8 cellular contexts compared by ENCODE assay signal in the genomic region with DNA sequence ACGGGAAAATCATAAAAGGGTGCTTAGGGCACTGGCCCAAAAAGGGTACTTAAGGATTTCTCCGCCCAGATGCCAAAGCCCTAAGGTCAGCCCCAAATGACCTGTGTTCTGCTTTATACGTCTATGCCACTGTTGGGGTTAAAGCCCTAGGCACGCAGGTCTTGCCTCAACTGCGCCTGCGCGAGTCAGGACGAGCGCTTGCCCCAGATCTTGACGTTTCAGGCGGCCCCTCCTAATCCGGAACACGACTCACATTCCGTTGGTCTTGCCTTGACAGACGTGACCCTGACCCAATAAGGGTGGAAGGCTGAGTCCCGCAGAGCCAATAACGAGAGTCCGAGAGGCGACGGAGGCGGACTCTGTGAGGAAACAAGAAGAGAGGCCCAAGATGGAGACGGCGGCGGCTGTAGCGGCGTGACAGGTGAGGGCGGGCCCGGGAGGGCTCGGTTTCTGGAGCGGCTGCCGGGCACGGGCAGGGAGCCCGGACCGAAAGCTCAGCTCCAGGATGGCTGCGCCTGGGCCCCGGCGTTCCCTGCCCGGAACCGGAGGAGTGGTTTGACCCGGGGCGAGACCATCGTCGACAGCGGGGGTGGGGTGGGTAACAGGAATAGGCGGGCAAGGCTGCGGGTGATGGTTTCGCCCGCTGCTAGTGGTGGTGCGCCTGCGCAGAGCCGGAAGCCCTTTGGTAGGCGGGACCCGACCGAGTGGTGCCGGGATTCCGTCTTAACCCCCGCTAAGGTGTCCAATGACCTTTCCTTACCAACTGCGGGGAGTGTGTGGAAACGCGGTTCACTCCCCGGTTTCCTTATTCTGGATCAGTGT. TPM values are rescaled to one million over a fixed set of nuclear protein-coding genes. Genes with fewer than 3 reads are reported as not detected.
DNase-seq lines count a peak whose midpoint lies in the region; ATAC-seq and TF ChIP-seq lines count a peak whose summit lies in the region.

Gene ARAF (plus strand): TSS at position 375 of the 822 bp plus-strand sequence. CDS start 1,763 bp downstream, outside the sequence.

- no peaks in the 10 kb centered on the region for H3K4me1 ChIP-seq in foreskin keratinocyte
- H3K4me1 ChIP-seq in neuron (ENCODE audit: insufficient read depth, low read length) = peaks cover 11% of the 10 kb centered on the region
- peaks cover 3 to 28% (median 12%) of the 10 kb centered on the region in 5 donors for H3K4me1 ChIP-seq in subcutaneous abdominal adipose tissue (ENCODE audit: control insufficient read depth in 5 of 5, insufficient read depth in 5 of 5, low read length in 5 of 5)

- peak; percentile 89 for ATAC-seq in foreskin keratinocyte

- H2AFZ ChIP-seq in neuron (ENCODE audit: low read depth, low read length) = peak within 1 kb of the TSS; percentile 66

- DNase-seq in GF-D8 (lab: John Stamatoyannopoulos, UW) (peak; percentile 93), HEK293T (ENCODE audit: extremely low spot score) (peak; percentile 92), MV-4-11 (lab: John Stamatoyannopoulos, UW) (peak; percentile 97), SK-MEL-5 (ENCODE audit: low read depth, low spot score) (peak; percentile 99), foreskin keratinocyte (peak; percentile 96 to 97)
- peak; percentile 95 for DNase-seq in activated naive CD4-positive, alpha-beta T cell treated with Interleukin-2 at 50 U/mL for 16 hours

- H3K9me3 ChIP-seq in neuron (ENCODE audit: low read length) (no peaks in the 10 kb centered on the region), subcutaneous abdominal adipose tissue (ENCODE audit: control insufficient read depth in 5 of 5, low read length in 5 of 5) (peaks cover 0 to 5% (median 0%) of the 10 kb centered on the region in 5 donors)

- CTCF ChIA-PET in HEK293T (lab: Yijun Ruan, JAX) = interaction anchor here (1.0 kb wide), 1 partner anchor 67 kb away, joined by 3 read pairs; no protein-coding TSS in a partner anchor

- H3K27me3 ChIP-seq in foreskin keratinocyte (no peaks in the 10 kb centered on the region), neuron (ENCODE audit: insufficient read depth, low read length) (no peaks in the 10 kb centered on the region), subcutaneous abdominal adipose tissue (ENCODE audit: control insufficient read depth in 5 of 5, insufficient read depth in 4 of 5, low read length in 5 of 5) (no peaks in the 10 kb centered on the region)

- H3K27ac ChIP-seq in foreskin keratinocyte (peak within 1 kb of the TSS; percentile 95), subcutaneous abdominal adipose tissue (ENCODE audit: low read depth, low read length) (peak within 1 kb of the TSS; percentile 84)

- peak within 1 kb of the TSS; percentile 83 for H3K4me3 ChIP-seq in neuron (ENCODE audit: low read length)
- H3K4me3 ChIP-seq in subcutaneous abdominal adipose tissue (ENCODE audit: low read depth in 1 of 5, low read length in 5 of 5) = peak within 1 kb of the TSS; percentile 60 to 83 (median 77)

- peaks cover 12% of the 10 kb centered on the region for H3K36me3 ChIP-seq in neuron (ENCODE audit: insufficient read depth, low read length)
- peaks cover 0 to 26% (median 20%) of the 10 kb centered on the region in 5 donors for H3K36me3 ChIP-seq in subcutaneous abdominal adipose tissue (ENCODE audit: control insufficient read depth in 5 of 5, insufficient read depth in 5 of 5, low read length in 5 of 5)

- POLR2A ChIA-PET in HEK293T (lab: Yijun Ruan, JAX) = interaction anchor here (0.7 to 1.0 kb wide), 4 partner anchors 10 to 62 kb away, joined by 3 read pairs; no protein-coding TSS in a partner anchor

- TF ChIP-seq CTCF in foreskin keratinocyte (conservative IDR thresholded peaks at IDR 0.05) = no peak

- peak within 1 kb of the TSS; percentile 41 to 78 (median 70) for H3K9ac ChIP-seq in subcutaneous abdominal adipose tissue (ENCODE audit: low read length in 5 of 5)

- in situ Hi-C loops in SK-MEL-5 (cut with HindIII; ENCODE audit: low pct_unique_long_range_greater_than_20kb, low sequenced_read_pairs) = no loop called here

TF ChIP-seq in HEK293T, 16 proteins besides CTCF, POLR2A, EP300 and RAD21:
- TF ChIP-seq SP1 (IDR thresholded peaks at IDR 0.05) (no peak), FOXM1 (IDR thresholded peaks at IDR 0.05; ENCODE audit: borderline replicate concordance) (no peak), L3MBTL2 (conservative IDR thresholded peaks at IDR 0.05) (peak; percentile 61), ARNT (IDR thresholded peaks at IDR 0.05) (0 out of 2 replicates have a peak, but pooled peaks have one; percentile 55), BHLHE40 (IDR thresholded peaks at IDR 0.05; ENCODE audit: borderline replicate concordance) (peak; percentile 73), FOXK2 (IDR thresholded peaks at IDR 0.05) (no peak), NFRKB (IDR thresholded peaks at IDR 0.05) (no peak), LEF1 (IDR thresholded peaks at IDR 0.05; ENCODE audit: borderline replicate concordance) (no peak), HDGF (IDR thresholded peaks at IDR 0.05; ENCODE audit: borderline replicate concordance) (no peak), TARDBP (IDR thresholded peaks at IDR 0.05) (no peak), ELF4 (IDR thresholded peaks at IDR 0.05) (peak; percentile 39; the same call in 1 of the 2 replicates), SUZ12 (IDR thresholded peaks at IDR 0.05) (no peak), PKNOX1 (IDR thresholded peaks at IDR 0.05) (peak; percentile 99), CTBP1 (IDR thresholded peaks at IDR 0.05; ENCODE audit: borderline replicate concordance) (no peak), ZNF384 (IDR thresholded peaks at IDR 0.05) (no peak), FOXA1 (IDR thresholded peaks at IDR 0.05) (no peak)

RNA-seq across cellular contexts. Expression of gene ARAF, which starts in this region (rescaled TPM):
- total RNA-seq in SK-MEL-5 (2014; rRNA removed; shearing (Covaris generic)) = 14.5 and 20.1 TPM in 2 replicates
- 47.4 and 55.2 TPM in 2 replicates for polyA plus RNA-seq in SK-MEL-5 (2015; cell fraction: cytosol; rRNA removed)
- polyA plus RNA-seq in SK-MEL-5 (2015; cell fraction: nucleus; rRNA removed) = 84.2 and 98.9 TPM in 2 replicates
- 39.1 and 40.6 TPM in 2 replicates for total RNA-seq in foreskin keratinocyte
- polyA plus RNA-seq in foreskin keratinocyte = 40.7 and 42.8 TPM in 2 replicates

Comparison
In these comparisons a context has a peak if more than half of its experiments do, and no peak if none do; other contexts are left out.
1. Peak in every context shown above with its lines: DNase-seq, ATAC-seq, H3K4me3 ChIP-seq and H3K27ac ChIP-seq.